Comparison of ENCODE assay signal across 18 cellular contexts in genomic region chr16:80627108-80627507, GRCh38.
A peak's percentile ranks its signal among the peaks of the same experiment; 100 is the strongest.
DNase-seq lines count a peak whose midpoint lies in the region; ATAC-seq and TF ChIP-seq lines count a peak whose summit lies in the region.
"Had no signal": no experiment of that assay in that cellular context is flagged by ENCODE, and none has a peak within 500 bp of the region (broad histone marks: within the 10 kb centered on the region; RNA-seq: fewer than 3 reads in every experiment).

No MANE protein-coding gene starts in this region.

- no peak overlapping the region for H3K27ac ChIP-seq in caudate nucleus (ENCODE audit: low read depth, low read length)
- H3K27ac ChIP-seq: gastrocnemius medialis, uterus had no signal

- CTCF ChIA-PET in GM10248 (lab: Yijun Ruan, JAX), result interaction anchor here (1.9 to 2.6 kb wide), 2 partner anchors 18 to 47 kb away, joined by 4 to 7 read pairs; no protein-coding TSS in a partner anchor

- ATAC-seq in GM19023 (IDR thresholded peaks at IDR 0.05; ENCODE audit: unreplicated experiment), result peak; percentile 69
- peak; percentile 97 for ATAC-seq in GM21619 (IDR thresholded peaks at IDR 0.05; ENCODE audit: unreplicated experiment)
- peak; percentile 96 for ATAC-seq in HG03103 (IDR thresholded peaks at IDR 0.05; ENCODE audit: low read depth, unreplicated experiment)
- ATAC-seq: effector memory CD8-positive, alpha-beta T cell; gastrocnemius medialis had no signal

- DNase-seq in GM10248 (ENCODE audit: extremely low spot score) (peak; percentile 70), epidermal melanocyte (ENCODE audit: insufficient read length, low spot score) (no peak), dermis blood vessel endothelial cell (no peak), caudate nucleus (lab: John Stamatoyannopoulos, UW) (no peak), medulla oblongata (ENCODE audit: extremely low spot score) (no peak)
- DNase-seq: activated CD4-positive, alpha-beta T cell treated with anti-CD3 and anti-CD28 coated beads, Interleukin-2, amount 50 U/mL, for 1 hour; activated effector memory CD4-positive, alpha-beta T cell treated with anti-CD3 and anti-CD28 coated beads, Interleukin-2, amount 50 U/mL, for 16 hours; COR-L47; effector memory CD8-positive, alpha-beta T cell; gastrocnemius medialis; H9; islet precursor cell; MV-4-11; NCI-H2227 treated with DMSO at 0.1 percent for 48 hours; uterus had no signal

- POLR2A ChIA-PET in GM10248 (lab: Yijun Ruan, JAX), result no interaction called here

- no peak for TF ChIP-seq CTCF in GM10248 (IDR thresholded peaks at IDR 0.05; ENCODE audit: control extremely low read depth, extremely low read depth, low read depth, missing control alignments)
